ENCODE assay signal across 22 cellular contexts in the genomic region with DNA sequence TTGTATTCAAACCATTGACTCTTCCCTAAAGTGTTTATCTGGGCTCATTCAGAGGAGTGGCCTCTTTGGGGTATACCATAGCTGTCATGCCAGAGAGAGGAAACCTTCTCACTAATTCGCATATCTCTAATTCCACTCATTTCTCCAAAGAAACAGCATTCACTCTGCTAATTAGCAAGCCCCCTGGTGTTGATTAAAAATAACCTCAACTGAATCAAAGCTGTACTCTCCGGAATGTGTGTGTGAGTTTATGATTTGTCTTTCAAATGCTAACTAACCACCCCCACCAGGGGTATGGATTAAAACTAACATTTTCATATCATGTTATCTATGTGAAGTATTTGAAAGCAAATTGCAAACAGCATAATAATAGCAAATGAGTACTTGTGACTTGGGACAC. TPM values are rescaled to one million over a fixed set of nuclear protein-coding genes. Genes with fewer than 3 reads are reported as not detected.
"Had no signal": no experiment of that assay in that cellular context is flagged by ENCODE, and none has a peak within 500 bp of the region (broad histone marks: within the 10 kb centered on the region; RNA-seq: fewer than 3 reads in every experiment).

No MANE protein-coding gene starts in this region.

- H3K27ac ChIP-seq: colonic mucosa, left ventricle myocardium inferior, pancreas, prostate gland, right lobe of liver, suprapubic skin, upper lobe of right lung, vagina had no signal

- DNase-seq: colonic mucosa; dermis blood vessel endothelial cell; kidney; left cardiac atrium; left ventricle myocardium inferior; mesenchymal stem cell; midbrain; naive B cell; occipital lobe; pancreas; right lobe of liver; stimulated activated CD4-positive, alpha-beta T cell treated with anti-CD3 and anti-CD28 coated beads, Interleukin-4, amount 100 ng/mL, for 1 hour; stimulated activated CD8-positive, alpha-beta memory T cell treated with anti-CD3 and anti-CD28 coated beads, Interleukin-4, amount 100 ng/mL, for 48 hours; stimulated activated naive CD8-positive, alpha-beta T cell treated with anti-CD3 and anti-CD28 coated beads, Interleukin-15, Interleukin-2, amounts not matched to agents 100 U/mL and 50 U/mL, for 24 hours; upper lobe of right lung had no signal

- H3K4me1 ChIP-seq: colonic mucosa, pancreas, prostate gland, right lobe of liver, suprapubic skin, upper lobe of right lung, vagina had no signal

- H3K4me1 Mint-ChIP-seq: naive B cell; stimulated activated effector memory CD8-positive, alpha-beta T cell treated with anti-CD3 and anti-CD28 coated beads, Interleukin-12 subunit alpha, Interleukin-12 subunit beta, amount 100 ng/mL, for 72 hours had no signal

- ATAC-seq: left cardiac atrium; pancreas; right lobe of liver; stimulated activated effector memory CD8-positive, alpha-beta T cell treated with anti-CD3 and anti-CD28 coated beads, Interleukin-12 subunit alpha, Interleukin-12 subunit beta, amount 100 ng/mL, for 72 hours; stimulated activated naive CD8-positive, alpha-beta T cell treated with anti-CD3 and anti-CD28 coated beads, Interleukin-15, Interleukin-2, amounts not matched to agents 100 U/mL and 50 U/mL, for 24 hours; upper lobe of right lung had no signal

- H3K27me3 ChIP-seq: colonic mucosa, pancreas, right lobe of liver, suprapubic skin, thyroid gland, upper lobe of right lung, vagina had no signal

- H3K27ac Mint-ChIP-seq: nephron; stimulated activated effector memory CD8-positive, alpha-beta T cell treated with anti-CD3 and anti-CD28 coated beads, Interleukin-12 subunit alpha, Interleukin-12 subunit beta, amount 100 ng/mL, for 72 hours had no signal

- H3K36me3 ChIP-seq: colonic mucosa, left ventricle myocardium inferior, pancreas, prostate gland, right lobe of liver, suprapubic skin, thyroid gland, upper lobe of right lung, vagina had no signal

- H3K9me3 Mint-ChIP-seq: naive B cell; nephron; stimulated activated effector memory CD8-positive, alpha-beta T cell treated with anti-CD3 and anti-CD28 coated beads, Interleukin-12 subunit alpha, Interleukin-12 subunit beta, amount 100 ng/mL, for 72 hours had no signal

- H3K4me3 ChIP-seq: colonic mucosa, left ventricle myocardium inferior, lung, pancreas, prostate gland, right lobe of liver, suprapubic skin, thyroid gland, upper lobe of right lung, vagina had no signal

- H3K9me3 ChIP-seq: colonic mucosa, left ventricle myocardium inferior, pancreas, prostate gland, right lobe of liver, suprapubic skin, thyroid gland, upper lobe of right lung, vagina had no signal

- H3K4me3 Mint-ChIP-seq: naive B cell; nephron; stimulated activated effector memory CD8-positive, alpha-beta T cell treated with anti-CD3 and anti-CD28 coated beads, Interleukin-12 subunit alpha, Interleukin-12 subunit beta, amount 100 ng/mL, for 72 hours had no signal

- H3K36me3 Mint-ChIP-seq: naive B cell; stimulated activated effector memory CD8-positive, alpha-beta T cell treated with anti-CD3 and anti-CD28 coated beads, Interleukin-12 subunit alpha, Interleukin-12 subunit beta, amount 100 ng/mL, for 72 hours had no signal

RNA-seq across cellular contexts. Expression of gene PAQR5, which starts 45.5 kb away (rescaled TPM):
- total RNA-seq: dermis blood vessel endothelial cell had no signal
